Comparison of ENCODE assay signal across 28 cellular contexts in the genomic region with DNA sequence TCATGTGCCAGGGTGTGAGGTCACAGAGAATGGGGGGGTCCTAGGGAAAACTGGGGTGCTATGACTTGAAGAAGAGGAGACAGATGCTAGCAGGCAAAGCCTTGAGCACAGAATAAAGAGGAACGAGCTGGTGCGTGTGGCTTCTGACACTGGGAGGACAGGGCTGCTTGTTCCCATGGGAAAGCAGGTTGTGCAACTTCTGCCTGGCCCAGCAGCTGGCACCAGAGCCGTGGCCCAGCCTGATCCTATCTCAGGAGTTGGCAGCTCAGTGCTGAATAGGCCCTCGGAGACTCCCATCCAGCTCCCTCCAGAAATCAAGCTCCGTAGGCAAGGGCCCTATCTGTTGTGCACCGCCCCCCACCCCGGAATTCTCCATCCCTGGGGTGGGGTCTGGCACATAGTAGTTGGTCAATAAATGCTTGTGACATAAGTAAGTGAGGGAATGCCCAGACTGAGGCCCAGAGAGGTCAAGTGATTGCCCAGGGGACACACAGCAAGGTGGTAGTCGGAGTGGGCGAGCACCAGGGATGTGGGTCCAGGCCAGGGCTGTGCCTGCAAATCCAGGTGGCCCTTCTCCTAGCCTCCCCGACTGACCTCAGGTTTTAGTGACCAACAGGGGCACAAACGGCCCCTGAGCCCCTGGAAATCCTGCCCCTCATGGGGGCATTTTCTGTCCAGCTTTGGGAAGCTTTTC. TPM values are rescaled to one million over a fixed set of nuclear protein-coding genes. Genes with fewer than 3 reads are reported as not detected.
DNase-seq lines count a peak whose midpoint lies in the region; ATAC-seq and TF ChIP-seq lines count a peak whose summit lies in the region.
"Had no signal": no experiment of that assay in that cellular context is flagged by ENCODE, and none has a peak within 500 bp of the region (broad histone marks: within the 10 kb centered on the region; RNA-seq: fewer than 3 reads in every experiment).

No MANE protein-coding gene starts in this region.

- H3K4me3 ChIP-seq in psoas muscle: no peak overlapping the region
- no peak overlapping the region for H3K4me3 ChIP-seq in PC-3 (ENCODE audit: low read length)
- H3K4me3 ChIP-seq: dorsolateral prefrontal cortex, gastrocnemius medialis, smooth muscle cell, suprapubic skin, upper lobe of right lung had no signal

- 56 to 66% (median 60%) methylated on average over 11 of the region's 11 CpGs for WGBS in psoas muscle, 3 donors

- CTCF ChIA-PET in PC-3 (lab: Charles Lee): no interaction called here

- H3K27ac ChIP-seq in psoas muscle (no peak overlapping the region), PC-3 (ENCODE audit: low read length) (no peak overlapping the region)
- H3K27ac ChIP-seq: 22Rv1, dorsolateral prefrontal cortex, gastrocnemius medialis, suprapubic skin, upper lobe of right lung had no signal

- H4K20me1 ChIP-seq in PC-3 (ENCODE audit: low read length): no peaks in the 10 kb centered on the region

- no peak overlapping the region for H3K9ac ChIP-seq in PC-3 (ENCODE audit: low read length)

- POLR2A ChIA-PET in PC-3 (lab: Charles Lee; ENCODE audit: unreplicated experiment): no interaction called here

- ATAC-seq in esophagus mucosa (peak; percentile 74), psoas muscle (peak in 3 of 4 donors; percentile 28 to 66 (median 57)), PC-3 (no peak)
- ATAC-seq: gastrocnemius medialis, SK-N-SH treated with all-trans-retinoic acid at 6 μM for 48 hours, upper lobe of right lung had no signal

- no peaks in the 10 kb centered on the region for H3K79me2 ChIP-seq in PC-3 (ENCODE audit: low read length)

- DNase-seq in DMS 273 (lab: John Stamatoyannopoulos, UW; ENCODE audit: unreplicated experiment) (peak; percentile 4), DMS 273 treated with DMSO at 0.1 percent for 48 hours (lab: John Stamatoyannopoulos, UW) (no peak), HT-29 (ENCODE audit: low spot score) (peak; percentile 11), psoas muscle (no peak), PC-3 (no peak), NCI-H2081 treated with DMSO at 0.1 percent for 48 hours (lab: John Stamatoyannopoulos, UW) (no peak), ecto neural progenitor cell (ENCODE audit: low spot score) (no peak)
- DNase-seq: activated CD4-positive, alpha-beta memory T cell treated with anti-CD3 and anti-CD28 coated beads for 36 hours; activated CD4-positive, CD25-positive, alpha-beta regulatory T cell treated with anti-CD3 and anti-CD28 coated beads, Interleukin-2, amount 50 U/mL, for 72 hours; activated naive CD4-positive, alpha-beta T cell; CD4-positive, alpha-beta T cell; cerebellar nuclear complex; dorsolateral prefrontal cortex; gastrocnemius medialis; H7; midbrain; naive B cell; NCI-H1048; NCI-H524; nucleus accumbens; OCI-M1; stimulated activated naive CD4-positive, alpha-beta T cell; upper lobe of right lung had no signal

- H3K4me1 ChIP-seq in psoas muscle (no peaks in the 10 kb centered on the region), PC-3 (ENCODE audit: insufficient read depth, low read length) (no peaks in the 10 kb centered on the region)
- H3K4me1 ChIP-seq: gastrocnemius medialis, upper lobe of right lung had no signal

- intact Hi-C loops in psoas muscle (cut with DNase I): no loop called here
- intact Hi-C loops in PC-3 (cut with micrococcal nuclease): no loop called here

- H3K36me3 ChIP-seq in psoas muscle (ENCODE audit: insufficient read depth in 1 of 2, low read depth in 1 of 2) (no peaks in the 10 kb centered on the region), PC-3 (ENCODE audit: low read depth, low read length) (peaks cover 66% of the 10 kb centered on the region)
- H3K36me3 ChIP-seq: gastrocnemius medialis, suprapubic skin, upper lobe of right lung had no signal

- H3F3A ChIP-seq in PC-3 (ENCODE audit: low read length, unreplicated experiment): peaks cover 8% of the 10 kb centered on the region

- H3K9me3 ChIP-seq in psoas muscle (no peaks in the 10 kb centered on the region), PC-3 (ENCODE audit: low read length) (no peaks in the 10 kb centered on the region)
- H3K9me3 ChIP-seq: gastrocnemius medialis, suprapubic skin, upper lobe of right lung had no signal

- no peak for TF ChIP-seq CTCF in psoas muscle (IDR thresholded peaks at IDR 0.05)
- no peak for TF ChIP-seq CTCF in PC-3 (conservative IDR thresholded peaks at IDR 0.05; ENCODE audit: low read depth, low read length)

- H3K4me2 ChIP-seq in PC-3 (ENCODE audit: low read length): no peak overlapping the region
- H3K4me2 ChIP-seq: smooth muscle cell had no signal

- no peaks in the 10 kb centered on the region for H3K9me2 ChIP-seq in PC-3 (replicated peaks; ENCODE audit: low read length)

- H2AFZ ChIP-seq in PC-3 (ENCODE audit: low read length): no peak overlapping the region

- H3K27me3 ChIP-seq in psoas muscle (ENCODE audit: insufficient read depth in 3 of 3, low read length in 2 of 3) (peaks cover 0 to 15% (median 0%) of the 10 kb centered on the region in 3 donors), PC-3 (ENCODE audit: low read length) (no peaks in the 10 kb centered on the region)
- H3K27me3 ChIP-seq: gastrocnemius medialis, suprapubic skin, upper lobe of right lung had no signal

- no TSS peak for BruUV-seq in PC-3 (replicated peaks; lab: Mats Ljungman, UMichigan)

RNA-seq across cellular contexts. Expression of gene FADD, which starts 19.5 kb away (rescaled TPM):
- 105 and 106 TPM in 2 replicates for total RNA-seq in HT-29 (2014; rRNA removed; shearing (Covaris generic))
- total RNA-seq in esophagus mucosa (19.6 TPM), psoas muscle (10 to 100 TPM in 3 of 4 donors, 1 to 10 TPM in 1; 7.9 to 11.3 (median 10.3) TPM), PC-3 (2014; rRNA removed) (79.5 and 93.9 TPM in 2 replicates)
- polyA plus RNA-seq in psoas muscle: 10 to 100 TPM; 10.7 to 49.2 (median 25.7) TPM

Comparison
In these comparisons a context has a peak if more than half of its experiments do, and no peak if none do; other contexts are left out.
1. DNase-seq: peak in DMS 273 (single experiment) and HT-29 (single experiment); none in DMS 273 treated with DMSO at 0.1 percent for 48 hours (single experiment), psoas muscle (0 of 2), PC-3 (single experiment), NCI-H2081 treated with DMSO at 0.1 percent for 48 hours (single experiment) and ecto neural progenitor cell (single experiment).